16 cellular contexts compared by ENCODE assay signal in genomic region chr14:92022036-92022435, GRCh38. TPM values are rescaled to one million over a fixed set of nuclear protein-coding genes. Genes with fewer than 3 reads are reported as not detected.
DNase-seq lines count a peak whose midpoint lies in the region; ATAC-seq and TF ChIP-seq lines count a peak whose summit lies in the region.
"Had no signal": no experiment of that assay in that cellular context is flagged by ENCODE, and none has a peak within 500 bp of the region (broad histone marks: within the 10 kb centered on the region; RNA-seq: fewer than 3 reads in every experiment).

No MANE protein-coding gene starts in this region.

- H3K9me3 Mint-ChIP-seq in activated T-cell treated with anti-CD3 and anti-CD28 coated beads, Interleukin-2, amount 50 U/mL, for 72 hours = no peaks in the 10 kb centered on the region
- H3K9me3 Mint-ChIP-seq: CD4-positive, alpha-beta memory T cell; H9 had no signal

- H3K4me3 Mint-ChIP-seq in activated T-cell treated with anti-CD3 and anti-CD28 coated beads, Interleukin-2, amount 50 U/mL, for 72 hours = no peak overlapping the region
- H3K4me3 Mint-ChIP-seq: CD14-positive monocyte; CD4-positive, alpha-beta memory T cell; H9 had no signal

- H3K27ac Mint-ChIP-seq in activated T-cell treated with anti-CD3 and anti-CD28 coated beads, Interleukin-2, amount 50 U/mL, for 72 hours = peak overlapping the region; percentile 50
- H3K27ac Mint-ChIP-seq: CD4-positive, alpha-beta memory T cell; H9 had no signal

- intact Hi-C loops in posterior vena cava (cut with DNase I) = no loop called here

- H3K36me3 Mint-ChIP-seq in activated T-cell treated with anti-CD3 and anti-CD28 coated beads, Interleukin-2, amount 50 U/mL, for 72 hours (ENCODE audit: insufficient read depth in 2 of 2) = peaks cover 4 to 8% of the 10 kb centered on the region in 2 donors

- TF ChIP-seq CTCF in fibroblast of villous mesenchyme (IDR thresholded peaks at IDR 0.05; ENCODE audit: insufficient read depth, low read depth, low read length) = no peak

- no peak overlapping the region for H3K4me3 ChIP-seq in fibroblast of villous mesenchyme (ENCODE audit: low read depth, low read length)
- H3K4me3 ChIP-seq: BLaER1, GM12878 had no signal

- H3K4me1 Mint-ChIP-seq in activated T-cell treated with anti-CD3 and anti-CD28 coated beads, Interleukin-2, amount 50 U/mL, for 72 hours (ENCODE audit: low read depth) = peaks cover 12% of the 10 kb centered on the region
- H3K4me1 Mint-ChIP-seq: H9 had no signal

- no peak for ATAC-seq in activated T-cell treated with anti-CD3 and anti-CD28 coated beads, Interleukin-2, amount 50 U/mL, for 72 hours (replicated peaks in 1 of 2)
- ATAC-seq: GM12878 had no signal

- no peaks in the 10 kb centered on the region for H3K27me3 Mint-ChIP-seq in activated T-cell treated with anti-CD3 and anti-CD28 coated beads, Interleukin-2, amount 50 U/mL, for 72 hours (ENCODE audit: low read depth)
- H3K27me3 Mint-ChIP-seq: CD4-positive, alpha-beta memory T cell had no signal

- no peak for DNase-seq in activated T-cell treated with anti-CD3 and anti-CD28 coated beads, Interleukin-2, amount 50 U/mL, for 72 hours
- no peak for DNase-seq in activated T-cell treated with anti-CD3 and anti-CD28 coated beads, Interleukin-2, amount 50 U/mL, for 1 hour
- peak; percentile 8 for DNase-seq in fibroblast of gingiva (ENCODE audit: low read depth)
- DNase-seq in fibroblast of villous mesenchyme (ENCODE audit: low read depth) = peak; percentile 37
- DNase-seq in posterior vena cava (ENCODE audit: low spot score) = no peak
- DNase-seq in retina = no peak
- no peak for DNase-seq in DMS153 (lab: John Stamatoyannopoulos, UW)
- DNase-seq: Calu3; CD4-positive, alpha-beta memory T cell; DMS53; DND-41; EL; H9 had no signal

RNA-seq across cellular contexts. Expression of gene TRIP11, which starts 17.8 kb away (rescaled TPM):
- 10 to 100 TPM; 39.0 to 47.2 TPM for total RNA-seq in activated T-cell treated with anti-CD3 and anti-CD28 coated beads, Interleukin-2, amount 50 U/mL, for 72 hours
- total RNA-seq in fibroblast of villous mesenchyme = 28.7 and 45.3 TPM in 2 replicates
- 10 to 100 TPM; 51.2 to 53.2 TPM for total RNA-seq in posterior vena cava

Comparison
In these comparisons a context has a peak if more than half of its experiments do, and no peak if none do; other contexts are left out.
1. DNase-seq: peak in fibroblast of gingiva (single experiment) and fibroblast of villous mesenchyme (single experiment); none in activated T-cell treated with anti-CD3 and anti-CD28 coated beads, Interleukin-2, amount 50 U/mL, for 72 hours (0 of 2), activated T-cell treated with anti-CD3 and anti-CD28 coated beads, Interleukin-2, amount 50 U/mL, for 1 hour (single experiment), posterior vena cava (single experiment), retina (single experiment) and DMS153 (single experiment).